ENCODE assay signal across 12 cellular contexts in the genomic region with DNA sequence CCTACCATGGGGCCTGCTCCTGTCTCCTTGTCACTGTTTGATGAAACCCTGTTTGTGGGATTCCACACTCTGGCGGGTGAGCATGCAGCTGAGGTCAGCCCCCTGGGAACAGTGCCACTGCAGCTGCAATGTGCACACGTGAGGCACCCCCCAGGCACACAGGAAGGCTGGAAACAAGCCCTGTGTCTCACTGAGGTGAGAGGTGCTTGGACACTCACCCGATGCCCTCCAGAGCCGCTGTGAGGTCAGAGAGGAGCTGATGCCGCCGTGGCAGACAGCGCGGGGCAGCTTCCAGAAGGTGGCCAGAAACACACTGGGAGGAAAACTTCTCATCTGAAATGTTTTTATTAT. TPM values are rescaled to one million over a fixed set of nuclear protein-coding genes. Genes with fewer than 3 reads are reported as not detected.
A peak's percentile ranks its signal among the peaks of the same experiment; 100 is the strongest.
DNase-seq lines count a peak whose midpoint lies in the region; ATAC-seq and TF ChIP-seq lines count a peak whose summit lies in the region.
"Had no signal": no experiment of that assay in that cellular context is flagged by ENCODE, and none has a peak within 500 bp of the region (broad histone marks: within the 10 kb centered on the region; RNA-seq: fewer than 3 reads in every experiment).

No MANE protein-coding gene starts in this region.

- H3K27me3 ChIP-seq in AG04450 (ENCODE audit: control insufficient read depth, insufficient read depth, low read length) (peaks cover 35% of the 10 kb centered on the region), muscle layer of colon (ENCODE audit: control insufficient read depth in 1 of 2, insufficient read depth in 2 of 2, low read length in 2 of 2) (no peaks in the 10 kb centered on the region)
- H3K27me3 ChIP-seq: MG63 had no signal

- CTCF ChIA-PET in AG04450 (lab: Charles Lee) (interaction anchor here (1.5 kb wide), 1 partner anchor 39 kb away, joined by 6 read pairs; no protein-coding TSS in a partner anchor), RWPE1 (lab: Yijun Ruan, JAX) (no interaction called here), GM10248 (lab: Yijun Ruan, JAX) (no interaction called here)

- peaks cover 11% of the 10 kb centered on the region; the same call in 1 of the 2 replicates for H3K9me3 ChIP-seq in AG04450 (ENCODE audit: control insufficient read depth, insufficient read depth, low read length)
- no peaks in the 10 kb centered on the region for H3K9me3 ChIP-seq in muscle layer of colon (ENCODE audit: low read length)
- H3K9me3 ChIP-seq: MG63 had no signal

- H3K4me3 ChIP-seq in AG04450 (ENCODE audit: low read depth, low read length) (no peak overlapping the region), fibroblast of villous mesenchyme (ENCODE audit: low read depth, low read length) (no peak overlapping the region), muscle layer of colon (ENCODE audit: low read depth in 1 of 2, low read length in 2 of 2) (no peak overlapping the region)
- H3K4me3 ChIP-seq: MG63 had no signal

- no peak overlapping the region for H3K9ac ChIP-seq in muscle layer of colon (ENCODE audit: low read length)

- ATAC-seq in GM18498 (IDR thresholded peaks at IDR 0.05; ENCODE audit: unreplicated experiment) (no peak), GM21737 (IDR thresholded peaks at IDR 0.05; ENCODE audit: unreplicated experiment) (no peak), HG03159 (IDR thresholded peaks at IDR 0.05; ENCODE audit: unreplicated experiment) (no peak)
- ATAC-seq: activated CD4-positive, alpha-beta T cell treated with anti-CD3 and anti-CD28 coated beads for 36 hours had no signal

- H3K36me3 ChIP-seq in muscle layer of colon (ENCODE audit: insufficient read depth, low read length), result no peaks in the 10 kb centered on the region
- H3K36me3 ChIP-seq: MG63 had no signal

- TF ChIP-seq CTCF in AG04450 (IDR thresholded peaks at IDR 0.05; ENCODE audit: low read depth, low read length) (no peak), RWPE1 (conservative IDR thresholded peaks at IDR 0.05; ENCODE audit: low read depth) (no peak), fibroblast of villous mesenchyme (IDR thresholded peaks at IDR 0.05; ENCODE audit: insufficient read depth, low read depth, low read length) (no peak), GM10248 (IDR thresholded peaks at IDR 0.05; ENCODE audit: control extremely low read depth, extremely low read depth, low read depth, missing control alignments) (no peak)

- H3K4me1 ChIP-seq in muscle layer of colon (ENCODE audit: insufficient read depth, low read length), result peaks cover 72% of the 10 kb centered on the region

- H3K27ac ChIP-seq in AG04450 (ENCODE audit: low read depth, low read length) (peak overlapping the region; percentile 21), RWPE1 (peak overlapping the region; percentile 9), muscle layer of colon (ENCODE audit: low read depth, low read length) (peak overlapping the region; percentile 36)

- POLR2A ChIA-PET in AG04450 (lab: Yijun Ruan, JAX), result interaction anchor here (0.6 kb wide), 1 partner anchor 27 kb away, joined by 6 read pairs; no protein-coding TSS in a partner anchor
- POLR2A ChIA-PET in RWPE1 (lab: Yijun Ruan, JAX; ENCODE audit: low non-redundant PET), result no interaction called here
- POLR2A ChIA-PET in GM10248 (lab: Yijun Ruan, JAX), result no interaction called here

- peak; percentile 43 for DNase-seq in AG04450 (ENCODE audit: low read depth, low spot score)
- DNase-seq in RWPE1 (ENCODE audit: low spot score), result no peak
- DNase-seq in fibroblast of villous mesenchyme (ENCODE audit: low read depth), result peak; percentile 68
- no peak for DNase-seq in GM10248 (ENCODE audit: extremely low spot score)
- DNase-seq: activated CD4-positive, alpha-beta T cell treated with anti-CD3 and anti-CD28 coated beads for 36 hours; activated naive CD8-positive, alpha-beta T cell treated with anti-CD3 and anti-CD28 coated beads for 36 hours; MG63; NCI-H2029 had no signal

RNA-seq across cellular contexts. Expression of a gene that starts 49.7 kb away (rescaled TPM):
- polyA plus RNA-seq in AG04450 (2011; rRNA removed), result 11.4 and 11.9 TPM in 2 replicates
- polyA minus RNA-seq in AG04450 (2011; rRNA and poly(A)+ RNA removed), result 7.7 and 8.6 TPM in 2 replicates
- total RNA-seq in fibroblast of villous mesenchyme, result 12.1 and 16.4 TPM in 2 replicates

Comparison
In these comparisons a context has a peak if more than half of its experiments do, and no peak if none do; other contexts are left out.
1. DNase-seq: peak in AG04450 (single experiment) and fibroblast of villous mesenchyme (single experiment); none in RWPE1 (single experiment) and GM10248 (single experiment).
2. Peak in every context shown above with its lines, with median percentiles within 50 percentile points of each other: H3K27ac ChIP-seq.